In the genomic region with DNA sequence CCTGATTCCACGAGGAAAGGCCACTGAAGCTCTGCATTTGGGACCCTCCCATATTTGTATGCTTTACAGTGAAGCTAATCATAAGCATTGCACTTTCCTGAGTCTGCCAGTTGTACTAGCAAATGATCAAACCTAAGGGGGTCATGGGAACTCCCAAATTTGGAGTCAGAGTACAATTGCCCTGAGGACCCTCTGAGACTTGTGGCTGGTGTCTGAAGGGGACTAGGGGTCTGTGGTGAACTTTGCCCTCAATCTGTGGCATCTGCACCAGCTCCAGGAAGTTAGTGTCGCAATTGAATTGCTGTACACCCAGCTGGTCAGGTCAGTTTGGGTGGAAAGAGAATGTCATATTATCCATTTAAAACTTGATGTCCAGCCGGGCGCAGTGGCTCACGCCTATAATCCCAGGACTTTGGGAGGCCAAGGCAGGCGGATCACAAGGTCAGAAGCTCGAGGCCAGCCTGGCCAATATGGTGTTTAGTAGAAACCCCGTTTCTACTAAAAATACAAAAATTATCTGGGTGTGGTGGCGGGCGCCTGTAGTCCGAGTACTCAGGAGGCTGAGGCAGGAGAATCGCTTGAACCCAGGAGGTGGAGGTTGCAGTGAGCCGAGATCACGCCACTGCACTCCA, we compare ENCODE assay signal across 19 cellular contexts. TPM values are rescaled to one million over a fixed set of nuclear protein-coding genes. Genes with fewer than 3 reads are reported as not detected.
A peak's percentile ranks its signal among the peaks of the same experiment; 100 is the strongest.
DNase-seq lines count a peak whose midpoint lies in the region; ATAC-seq and TF ChIP-seq lines count a peak whose summit lies in the region.
"Had no signal": no experiment of that assay in that cellular context is flagged by ENCODE, and none has a peak within 500 bp of the region (broad histone marks: within the 10 kb centered on the region; RNA-seq: fewer than 3 reads in every experiment).

No MANE protein-coding gene starts in this region.

- in situ Hi-C loops in brain microvascular endothelial cell (cut with HindIII; ENCODE audit: low pct_ligation_motif_present, low sequenced_read_pairs), result no loop called here

- no peak for TF ChIP-seq CTCF in mesothelial cell of epicardium (IDR thresholded peaks at IDR 0.05; ENCODE audit: unreplicated experiment)
- TF ChIP-seq CTCF in brain microvascular endothelial cell (IDR thresholded peaks at IDR 0.05; ENCODE audit: low read depth, low read length, missing control alignments), result no peak

- H3K36me3 Mint-ChIP-seq in mesothelial cell of epicardium, result no peaks in the 10 kb centered on the region

- DNase-seq in HuH-7 (ENCODE audit: low spot score) (peak; percentile 50), mesothelial cell of epicardium (ENCODE audit: low spot score in 2 of 2, unreplicated experiment in 2 of 2) (no peak), cerebellar nuclear complex (lab: John Stamatoyannopoulos, UW) (no peak), brain microvascular endothelial cell (no peak)
- DNase-seq: EL, GF-D8, H7, Karpas-422, NCI-H1436, NCI-H187 treated with DMSO at 0.1 percent for 48 hours, NCI-H2107, SIG-M5, SK-N-SH had no signal

- H3K4me3 Mint-ChIP-seq in mesothelial cell of epicardium, result no peak overlapping the region
- H3K4me3 Mint-ChIP-seq: CD14-positive monocyte had no signal

- peak overlapping the region in 5 of 11 experiments; percentile 3 to 46 (median 33); a peak in 6 of 22 replicates for H3K27ac ChIP-seq in BLaER1 treated with 17β-estradiol and CSF1 and Interleukin-3, amounts not matched to agents 10 nM and 100 nM
- no peak overlapping the region for H3K27ac ChIP-seq in brain microvascular endothelial cell
- H3K27ac ChIP-seq: RWPE1 had no signal

- no peak overlapping the region; a peak in 1 of 22 replicates for H3K9ac ChIP-seq in BLaER1 treated with 17β-estradiol and CSF1 and Interleukin-3, amounts not matched to agents 10 nM and 100 nM
- H3K9ac ChIP-seq: SK-N-SH had no signal

- peaks cover 31% of the 10 kb centered on the region for H3K4me1 Mint-ChIP-seq in mesothelial cell of epicardium

- ATAC-seq in esophagus mucosa (peak; percentile 11), GM19467 (IDR thresholded peaks at IDR 0.05; ENCODE audit: unreplicated experiment) (no peak), GM18517 (IDR thresholded peaks at IDR 0.05; ENCODE audit: unreplicated experiment) (no peak)

- no peak overlapping the region for H3K4me3 ChIP-seq in BLaER1 treated with 17β-estradiol and CSF1 and Interleukin-3, amounts not matched to agents 10 nM and 100 nM
- no peak overlapping the region for H3K4me3 ChIP-seq in brain microvascular endothelial cell (ENCODE audit: low read depth, low read length)

- peak overlapping the region; percentile 9 for H3K27ac Mint-ChIP-seq in mesothelial cell of epicardium

- peaks cover 0 to 39% (median 24%) of the 10 kb centered on the region in 10 experiments; a peak in 14 of 20 replicates for H3K4me1 ChIP-seq in BLaER1 treated with 17β-estradiol and CSF1 and Interleukin-3, amounts not matched to agents 10 nM and 100 nM

- no peaks in the 10 kb centered on the region for H3K9me3 Mint-ChIP-seq in mesothelial cell of epicardium

- H3K27me3 ChIP-seq in BLaER1 treated with 17β-estradiol and CSF1 and Interleukin-3, amounts not matched to agents 10 nM and 100 nM, result no peaks in the 10 kb centered on the region
- no peaks in the 10 kb centered on the region for H3K27me3 ChIP-seq in brain microvascular endothelial cell (replicated peaks)

- H3K9me3 ChIP-seq in BLaER1 treated with 17β-estradiol and CSF1 and Interleukin-3, amounts not matched to agents 10 nM and 100 nM (replicated peaks in 1 of 11), result peaks cover 0 to 26% (median 6%) of the 10 kb centered on the region in 11 experiments; a peak in 12 of 22 replicates
- H3K9me3 ChIP-seq: SK-N-SH had no signal

- no peaks in the 10 kb centered on the region for H3K36me3 ChIP-seq in BLaER1 treated with 17β-estradiol and CSF1 and Interleukin-3, amounts not matched to agents 10 nM and 100 nM
- no peaks in the 10 kb centered on the region for H3K36me3 ChIP-seq in brain microvascular endothelial cell (replicated peaks)

- no peaks in the 10 kb centered on the region for H4K20me1 ChIP-seq in BLaER1 treated with 17β-estradiol and CSF1 and Interleukin-3, amounts not matched to agents 10 nM and 100 nM

- H3K27me3 Mint-ChIP-seq in mesothelial cell of epicardium (ENCODE audit: low read depth), result no peaks in the 10 kb centered on the region

- peak overlapping the region in 10 of 11 experiments; percentile 15 to 62 (median 45); a peak in 15 of 22 replicates for H3K4me2 ChIP-seq in BLaER1 treated with 17β-estradiol and CSF1 and Interleukin-3, amounts not matched to agents 10 nM and 100 nM
- H3K4me2 ChIP-seq: SK-N-SH had no signal

RNA-seq across cellular contexts. Expression of gene SOWAHC, which starts 18.1 kb away (rescaled TPM):
- total RNA-seq in esophagus mucosa (46.2 TPM), mesothelial cell of epicardium (15.9 to 16.8 TPM (median 16.0 TPM) in 3 replicates)

RNA-seq across cellular contexts. Expression of gene SEPTIN10, which starts 18.5 kb away (rescaled TPM):
- 72.6 TPM for total RNA-seq in esophagus mucosa
- total RNA-seq in mesothelial cell of epicardium, result 64.9 to 69.2 TPM (median 69.1 TPM) in 3 replicates
